Comparison of ENCODE assay signal across 23 cellular contexts in genomic region chr1:80056179-80056578, GRCh38.
"Had no signal": no experiment of that assay in that cellular context is flagged by ENCODE, and none has a peak within 500 bp of the region (broad histone marks: within the 10 kb centered on the region; RNA-seq: fewer than 3 reads in every experiment).

No MANE protein-coding gene starts in this region.

- H3K27me3 ChIP-seq: cardiac muscle cell, colonic mucosa, gastroesophageal sphincter, hepatocyte, right lobe of liver, testis, transverse colon had no signal

- ATAC-seq: activated CD4-positive, alpha-beta T cell treated with anti-CD3 and anti-CD28 coated beads for 36 hours; activated CD8-positive, alpha-beta memory T cell treated with anti-CD3 and anti-CD28 coated beads, Interleukin-2, amount 10 ng/mL, durations not matched to agents 7 days and 5 days; activated CD8-positive, alpha-beta T cell treated with anti-CD3 and anti-CD28 coated beads, Interleukin-2, amount 10 ng/mL, durations not matched to agents 7 days and 5 days; gastroesophageal sphincter; left cardiac atrium; left ventricle myocardium superior; right lobe of liver; stimulated activated naive CD8-positive, alpha-beta T cell treated with anti-CD3 and anti-CD28 coated beads, Interleukin-15, Interleukin-2, amounts not matched to agents 100 U/mL and 50 U/mL, for 24 hours had no signal

- H3K4me1 ChIP-seq: colonic mucosa, gastroesophageal sphincter, testis, transverse colon had no signal

- DNase-seq: activated B cell treated with CpG ODN at 0.5 μM for 24 hours; activated CD4-positive, alpha-beta T cell treated with anti-CD3 and anti-CD28 coated beads for 36 hours; activated CD8-positive, alpha-beta memory T cell treated with anti-CD3 and anti-CD28 coated beads, Interleukin-2, amount 10 ng/mL, durations not matched to agents 7 days and 5 days; activated CD8-positive, alpha-beta T cell treated with anti-CD3 and anti-CD28 coated beads, Interleukin-2, amount 10 ng/mL, durations not matched to agents 7 days and 5 days; activated naive CD4-positive, alpha-beta T cell treated with Interleukin-2 at 50 U/mL for 16 hours; activated T-cell treated with anti-CD3 and anti-CD28 coated beads, Interleukin-2, amount 50 U/mL, for 48 hours; anterior cingulate cortex; cerebellar nuclear complex; colonic mucosa; effector CD8-positive, alpha-beta T cell; erythroblast; islet precursor cell; left cardiac atrium; left ventricle myocardium superior; right lobe of liver; stimulated activated CD4-positive, alpha-beta T cell treated with anti-CD3 and anti-CD28 coated beads, Interleukin-12 subunit alpha, Interleukin-12 subunit beta, amount 100 ng/mL, for 4 hours; stimulated activated CD4-positive, alpha-beta T cell treated with anti-CD3 and anti-CD28 coated beads, Interleukin-4, amount 100 ng/mL, for 1 hour; stimulated activated naive CD8-positive, alpha-beta T cell treated with anti-CD3 and anti-CD28 coated beads, Interleukin-15, Interleukin-2, amounts not matched to agents 100 U/mL and 50 U/mL, for 24 hours; testis; transverse colon had no signal

- H3K27ac ChIP-seq: cardiac muscle cell, colonic mucosa, gastroesophageal sphincter, hepatocyte, right lobe of liver, testis, transverse colon had no signal
